Comparison of ENCODE assay signal across 17 cellular contexts in genomic region chr11:4203603-4204360, GRCh38.
DNase-seq lines count a peak whose midpoint lies in the region; ATAC-seq and TF ChIP-seq lines count a peak whose summit lies in the region.
"Had no signal": no experiment of that assay in that cellular context is flagged by ENCODE, and none has a peak within 500 bp of the region (broad histone marks: within the 10 kb centered on the region; RNA-seq: fewer than 3 reads in every experiment).

No MANE protein-coding gene starts in this region.

- in situ Hi-C loops in HAP-1 (cut with MboI; ENCODE audit: low sequenced_read_pairs) = no loop called here

- H3K9me3 ChIP-seq in heart left ventricle = peaks cover 0 to 6% (median 0%) of the 10 kb centered on the region in 12 donors
- H3K9me3 ChIP-seq in parathyroid adenoma (ENCODE audit: control insufficient read depth, low read length) = no peaks in the 10 kb centered on the region
- no peaks in the 10 kb centered on the region for H3K9me3 ChIP-seq in HAP-1
- H3K9me3 ChIP-seq: BLaER1, esophagus squamous epithelium had no signal

- H2AFZ ChIP-seq in parathyroid adenoma = peak overlapping the region; percentile 46

- no peak overlapping the region for H3K4me2 ChIP-seq in parathyroid adenoma (ENCODE audit: low read length)
- H3K4me2 ChIP-seq: BLaER1, smooth muscle cell had no signal

- DNase-seq in NCI-H82 (lab: John Stamatoyannopoulos, UW) (peak; percentile 25), NCI-H82 treated with DMSO at 0.1 percent for 48 hours (lab: John Stamatoyannopoulos, UW; ENCODE audit: unreplicated experiment) (no peak), OCI-M1 (lab: John Stamatoyannopoulos, UW) (peak; percentile 34), heart left ventricle (no peak), HAP-1 (ENCODE audit: low spot score in 2 of 2) (no peak)
- DNase-seq: 8988T; esophagus squamous epithelium; GF-D8; glutamatergic neuron; naive thymus-derived CD4-positive, alpha-beta T cell; NCI-H1930 had no signal

- intact Hi-C loops in heart left ventricle (cut with DNase I) = loop anchor here in 1 of 10 donors (5.0 kb wide), 1 partner anchor 289 kb away; no protein-coding TSS in a partner anchor

- TF ChIP-seq CTCF in heart left ventricle (IDR thresholded peaks at IDR 0.05) (peak in 7 of 12 donors; percentile 15 to 39 (median 28)), parathyroid adenoma (IDR thresholded peaks at IDR 0.05) (no peak)

- H3K9ac ChIP-seq in parathyroid adenoma = no peak overlapping the region
- H3K9ac ChIP-seq: BLaER1 had no signal

- H3K79me2 ChIP-seq in parathyroid adenoma = no peaks in the 10 kb centered on the region

- 48 to 66% (median 52%) methylated on average over 9 of the region's 9 CpGs for WGBS in heart left ventricle, 4 donors

- H3K27ac ChIP-seq in heart left ventricle (peak overlapping the region in 7 of 12 donors; percentile 24 to 63 (median 40)), parathyroid adenoma (no peak overlapping the region)
- H3K27ac ChIP-seq: BLaER1, cardiac muscle cell, esophagus squamous epithelium had no signal

- H3K4me3 ChIP-seq in heart left ventricle (no peak overlapping the region), parathyroid adenoma (ENCODE audit: low read depth, low read length) (no peak overlapping the region), HAP-1 (no peak overlapping the region)
- H3K4me3 ChIP-seq: BLaER1, cardiac muscle cell, esophagus squamous epithelium, smooth muscle cell had no signal

- peaks cover 0 to 18% (median 1%) of the 10 kb centered on the region in 12 donors for H3K4me1 ChIP-seq in heart left ventricle
- H3K4me1 ChIP-seq in parathyroid adenoma = peaks cover 11% of the 10 kb centered on the region
- no peaks in the 10 kb centered on the region for H3K4me1 ChIP-seq in HAP-1
- H3K4me1 ChIP-seq: BLaER1, esophagus squamous epithelium had no signal

- peaks cover 0 to 5% (median 0%) of the 10 kb centered on the region in 9 donors for H3K27me3 ChIP-seq in heart left ventricle
- H3K27me3 ChIP-seq in parathyroid adenoma (ENCODE audit: control insufficient read depth, insufficient read depth, low read length) = no peaks in the 10 kb centered on the region
- no peaks in the 10 kb centered on the region for H3K27me3 ChIP-seq in HAP-1 (ENCODE audit: low read depth)
- H3K27me3 ChIP-seq: BLaER1, cardiac muscle cell, esophagus squamous epithelium had no signal

- ATAC-seq in heart left ventricle (peak; percentile 83 to 93 (median 90)), GM21786 (IDR thresholded peaks at IDR 0.05; ENCODE audit: unreplicated experiment) (no peak), GM19452 (IDR thresholded peaks at IDR 0.05; ENCODE audit: unreplicated experiment) (no peak)
- ATAC-seq: naive thymus-derived CD4-positive, alpha-beta T cell had no signal

- H3K36me3 ChIP-seq in heart left ventricle = no peaks in the 10 kb centered on the region
- H3K36me3 ChIP-seq in parathyroid adenoma (ENCODE audit: control insufficient read depth, insufficient read depth, low read length) = no peaks in the 10 kb centered on the region
- H3K36me3 ChIP-seq in HAP-1 (replicated peaks) = no peaks in the 10 kb centered on the region
- H3K36me3 ChIP-seq: BLaER1, cardiac muscle cell, esophagus squamous epithelium had no signal

- no peak for TF ChIP-seq POLR2A in heart left ventricle (IDR thresholded peaks at IDR 0.05)

Comparison
In these comparisons a context has a peak if more than half of its experiments do, and no peak if none do; other contexts are left out.
1. DNase-seq: peak in NCI-H82 (single experiment) and OCI-M1 (single experiment); none in NCI-H82 treated with DMSO at 0.1 percent for 48 hours (single experiment), heart left ventricle (0 of 5) and HAP-1 (0 of 2).
2. ATAC-seq: peak in heart left ventricle (4 of 4); none in GM21786 (single experiment) and GM19452 (single experiment).